In genomic region chr21:17925000-17925610, GRCh38 we compare ENCODE assay signal across 8 cellular contexts.
DNase-seq lines count a peak whose midpoint lies in the region; ATAC-seq and TF ChIP-seq lines count a peak whose summit lies in the region.

No MANE protein-coding gene starts in this region.

- H3K27ac Mint-ChIP-seq in GM23338: no peak overlapping the region
- H3K27ac Mint-ChIP-seq in activated naive CD4-positive, alpha-beta T cell treated with anti-CD3 and anti-CD28 coated beads, Interleukin-2, amount 10 ng/mL, durations not matched to agents 7 days and 5 days: no peak overlapping the region

- no peak overlapping the region for H2AFZ ChIP-seq in GM23338

- H3K27me3 ChIP-seq in GM23338 (ENCODE audit: insufficient read depth) (no peaks in the 10 kb centered on the region), Panc1 (ENCODE audit: control insufficient read depth, insufficient read depth, low read length) (no peaks in the 10 kb centered on the region), cardiac muscle cell (no peaks in the 10 kb centered on the region)

- CTCF ChIA-PET in Panc1 (lab: Charles Lee): interaction anchor here (0.5 to 0.6 kb wide), 4 partner anchors 125 to 366 kb away, joined by 3 to 5 read pairs (median 3); no protein-coding TSS in a partner anchor
- CTCF ChIA-PET in activated naive CD4-positive, alpha-beta T cell treated with anti-CD3 and anti-CD28 coated beads, Interleukin-2, amount 10 ng/mL, durations not matched to agents 7 days and 5 days (lab: Charles Lee): interaction anchor here (0.7 to 3.5 kb wide), 22 partner anchors 10 to 554 kb away, joined by 3 to 26 read pairs (median 4); no protein-coding TSS in a partner anchor

- peaks cover 2% of the 10 kb centered on the region for H3K27me3 Mint-ChIP-seq in GM23338 (ENCODE audit: insufficient read depth, low read depth, poor library complexity)
- peaks cover 8% of the 10 kb centered on the region for H3K27me3 Mint-ChIP-seq in activated naive CD4-positive, alpha-beta T cell treated with anti-CD3 and anti-CD28 coated beads, Interleukin-2, amount 10 ng/mL, durations not matched to agents 7 days and 5 days

- no peaks in the 10 kb centered on the region for H3K79me2 ChIP-seq in GM23338 (replicated peaks; ENCODE audit: insufficient read depth)

- peak; percentile 84 to 96 for TF ChIP-seq CTCF in GM23338 (conservative IDR thresholded peaks at IDR 0.05; ENCODE audit: low read depth in 2 of 2)
- peak; percentile 83 for TF ChIP-seq CTCF in Panc1 (IDR thresholded peaks at IDR 0.05)
- TF ChIP-seq CTCF in cardiac muscle cell (IDR thresholded peaks at IDR 0.05; ENCODE audit: low read depth, low read length): peak; percentile 90

- H3K9me3 ChIP-seq in Panc1 (ENCODE audit: control insufficient read depth, insufficient read depth, low read depth, low read length): no peaks in the 10 kb centered on the region
- H3K9me3 ChIP-seq in cardiac muscle cell (ENCODE audit: low read depth): no peaks in the 10 kb centered on the region

- H3K4me1 ChIP-seq in GM23338 (ENCODE audit: insufficient read depth) (no peaks in the 10 kb centered on the region), Panc1 (ENCODE audit: control insufficient read depth, insufficient read depth, low read length) (no peaks in the 10 kb centered on the region), cardiac muscle cell (ENCODE audit: low read depth) (no peaks in the 10 kb centered on the region)

- ATAC-seq in GM23338 (peak; percentile 99), Panc1 (peak; percentile 96)

- intact Hi-C loops in Panc1 (cut with micrococcal nuclease; ENCODE audit: unreplicated experiment): loop anchor here (5.0 kb wide), 1 partner anchor 248 kb away; no protein-coding TSS in a partner anchor

- in situ Hi-C loops in Panc1 (cut with HindIII; ENCODE audit: low pct_unique_long_range_greater_than_20kb, low sequenced_read_pairs): no loop called here

- no TSS peak for BruUV-seq in Panc1 (replicated peaks; lab: Mats Ljungman, UMichigan)

- H3K4me3 Mint-ChIP-seq in GM23338: no peak overlapping the region
- H3K4me3 Mint-ChIP-seq in activated naive CD4-positive, alpha-beta T cell treated with anti-CD3 and anti-CD28 coated beads, Interleukin-2, amount 10 ng/mL, durations not matched to agents 7 days and 5 days: no peak overlapping the region

- H3K36me3 Mint-ChIP-seq in GM23338 (ENCODE audit: low read depth): peaks cover 12% of the 10 kb centered on the region
- H3K36me3 Mint-ChIP-seq in activated naive CD4-positive, alpha-beta T cell treated with anti-CD3 and anti-CD28 coated beads, Interleukin-2, amount 10 ng/mL, durations not matched to agents 7 days and 5 days: no peaks in the 10 kb centered on the region

- no peaks in the 10 kb centered on the region for H3F3A ChIP-seq in GM23338 (replicated peaks; ENCODE audit: low read depth)

- H3K9me3 Mint-ChIP-seq in GM23338: peaks cover 16% of the 10 kb centered on the region
- peaks cover 2% of the 10 kb centered on the region for H3K9me3 Mint-ChIP-seq in activated naive CD4-positive, alpha-beta T cell treated with anti-CD3 and anti-CD28 coated beads, Interleukin-2, amount 10 ng/mL, durations not matched to agents 7 days and 5 days

- H3K27ac ChIP-seq in GM23338 (ENCODE audit: low read depth) (no peak overlapping the region), Panc1 (ENCODE audit: low read length) (no peak overlapping the region), cardiac muscle cell (no peak overlapping the region)

- peak; percentile 34 for DNase-seq in DMS153 treated with DMSO at 0.1 percent for 48 hours (lab: John Stamatoyannopoulos, UW; ENCODE audit: unreplicated experiment)
- DNase-seq in DMS153 (lab: John Stamatoyannopoulos, UW): no peak
- DNase-seq in GM23338 (ENCODE audit: low spot score): peak; percentile 87
- DNase-seq in Jurkat, Clone E6-1 (ENCODE audit: low read depth, low spot score): peak; percentile 50
- peak; percentile 41 for DNase-seq in Panc1 (ENCODE audit: low read depth, low spot score)
- peak; percentile 67 for DNase-seq in activated naive CD4-positive, alpha-beta T cell treated with anti-CD3 and anti-CD28 coated beads, Interleukin-2, amount 10 ng/mL, durations not matched to agents 7 days and 5 days
- DNase-seq in cardiac muscle cell (ENCODE audit: low read depth in 1 of 2, low spot score in 1 of 2): peak; percentile 69 to 84
- DNase-seq in renal cortical epithelial cell (ENCODE audit: low read depth): peak; percentile 49

- no peak overlapping the region for H3K4me3 ChIP-seq in GM23338
- no peak overlapping the region for H3K4me3 ChIP-seq in Jurkat, Clone E6-1 (ENCODE audit: low read length)
- no peak overlapping the region for H3K4me3 ChIP-seq in Panc1 (ENCODE audit: low read depth in 2 of 2, low read length in 2 of 2)
- H3K4me3 ChIP-seq in cardiac muscle cell: no peak overlapping the region

- POLR2A ChIA-PET in Panc1 (lab: Charles Lee): no interaction called here

- no peaks in the 10 kb centered on the region for H4K20me1 ChIP-seq in GM23338 (replicated peaks; ENCODE audit: insufficient read depth)

- H3K36me3 ChIP-seq in GM23338 (ENCODE audit: insufficient read depth): no peaks in the 10 kb centered on the region; the same call in 1 of the 2 replicates
- no peaks in the 10 kb centered on the region for H3K36me3 ChIP-seq in Panc1 (ENCODE audit: control insufficient read depth, insufficient read depth, low read length)
- no peaks in the 10 kb centered on the region for H3K36me3 ChIP-seq in cardiac muscle cell

- H3K9me2 ChIP-seq in GM23338 (ENCODE audit: insufficient read depth): no peaks in the 10 kb centered on the region

- no peak overlapping the region for H3K4me2 ChIP-seq in GM23338

- peaks cover 4% of the 10 kb centered on the region for H3K4me1 Mint-ChIP-seq in GM23338
- H3K4me1 Mint-ChIP-seq in activated naive CD4-positive, alpha-beta T cell treated with anti-CD3 and anti-CD28 coated beads, Interleukin-2, amount 10 ng/mL, durations not matched to agents 7 days and 5 days: no peaks in the 10 kb centered on the region

TF ChIP-seq in GM23338, 12 proteins besides CTCF, POLR2A, EP300 and RAD21:
- TF ChIP-seq ZNF114 (CRISPR knock-in tag; IDR thresholded peaks at IDR 0.05) (no peak), NANOG (IDR thresholded peaks at IDR 0.05; ENCODE audit: borderline replicate concordance) (0 out of 2 replicates have a peak, but pooled peaks have one; percentile 17)
TF ChIP-seq in GM23338: peak in this region for 1.
